Comparison of ENCODE assay signal across 1 cellular context in the genomic region with DNA sequence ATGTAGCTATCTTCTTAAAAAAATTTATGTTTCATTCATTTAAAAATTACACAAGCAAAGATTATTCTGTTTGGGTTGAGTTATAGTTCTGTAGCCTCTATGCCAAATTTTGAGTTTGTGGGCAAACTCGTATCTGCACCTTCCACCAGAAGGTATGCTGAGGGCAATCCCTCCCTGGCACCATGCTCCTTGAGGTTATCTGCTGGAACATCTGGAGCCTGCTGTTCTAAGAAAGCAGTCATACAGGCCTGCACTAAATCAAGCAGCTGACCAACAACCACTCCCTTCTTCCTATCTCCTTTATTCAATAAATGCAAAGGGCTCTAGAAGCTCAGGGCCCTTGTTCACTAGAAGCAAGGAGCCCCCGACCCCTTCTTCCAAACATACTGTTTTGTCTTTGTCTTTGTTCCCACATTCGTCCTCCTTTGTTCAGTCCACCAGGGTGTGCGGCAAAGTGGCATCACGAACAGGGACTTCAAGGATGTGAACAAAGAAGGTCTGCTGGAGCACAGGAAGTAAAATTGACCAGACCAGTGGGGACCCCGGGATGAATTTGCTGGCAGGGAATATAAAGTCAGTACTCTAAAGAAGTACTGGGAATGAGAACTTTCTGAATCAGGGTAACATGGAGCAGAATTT.
TF ChIP-seq lines count a peak whose summit lies in the region.

No MANE protein-coding gene starts in this region.

TF ChIP-seq in GM23338, 12 proteins besides CTCF, POLR2A, EP300 and RAD21 (continued from another document):
- TF ChIP-seq, protein P1, sequence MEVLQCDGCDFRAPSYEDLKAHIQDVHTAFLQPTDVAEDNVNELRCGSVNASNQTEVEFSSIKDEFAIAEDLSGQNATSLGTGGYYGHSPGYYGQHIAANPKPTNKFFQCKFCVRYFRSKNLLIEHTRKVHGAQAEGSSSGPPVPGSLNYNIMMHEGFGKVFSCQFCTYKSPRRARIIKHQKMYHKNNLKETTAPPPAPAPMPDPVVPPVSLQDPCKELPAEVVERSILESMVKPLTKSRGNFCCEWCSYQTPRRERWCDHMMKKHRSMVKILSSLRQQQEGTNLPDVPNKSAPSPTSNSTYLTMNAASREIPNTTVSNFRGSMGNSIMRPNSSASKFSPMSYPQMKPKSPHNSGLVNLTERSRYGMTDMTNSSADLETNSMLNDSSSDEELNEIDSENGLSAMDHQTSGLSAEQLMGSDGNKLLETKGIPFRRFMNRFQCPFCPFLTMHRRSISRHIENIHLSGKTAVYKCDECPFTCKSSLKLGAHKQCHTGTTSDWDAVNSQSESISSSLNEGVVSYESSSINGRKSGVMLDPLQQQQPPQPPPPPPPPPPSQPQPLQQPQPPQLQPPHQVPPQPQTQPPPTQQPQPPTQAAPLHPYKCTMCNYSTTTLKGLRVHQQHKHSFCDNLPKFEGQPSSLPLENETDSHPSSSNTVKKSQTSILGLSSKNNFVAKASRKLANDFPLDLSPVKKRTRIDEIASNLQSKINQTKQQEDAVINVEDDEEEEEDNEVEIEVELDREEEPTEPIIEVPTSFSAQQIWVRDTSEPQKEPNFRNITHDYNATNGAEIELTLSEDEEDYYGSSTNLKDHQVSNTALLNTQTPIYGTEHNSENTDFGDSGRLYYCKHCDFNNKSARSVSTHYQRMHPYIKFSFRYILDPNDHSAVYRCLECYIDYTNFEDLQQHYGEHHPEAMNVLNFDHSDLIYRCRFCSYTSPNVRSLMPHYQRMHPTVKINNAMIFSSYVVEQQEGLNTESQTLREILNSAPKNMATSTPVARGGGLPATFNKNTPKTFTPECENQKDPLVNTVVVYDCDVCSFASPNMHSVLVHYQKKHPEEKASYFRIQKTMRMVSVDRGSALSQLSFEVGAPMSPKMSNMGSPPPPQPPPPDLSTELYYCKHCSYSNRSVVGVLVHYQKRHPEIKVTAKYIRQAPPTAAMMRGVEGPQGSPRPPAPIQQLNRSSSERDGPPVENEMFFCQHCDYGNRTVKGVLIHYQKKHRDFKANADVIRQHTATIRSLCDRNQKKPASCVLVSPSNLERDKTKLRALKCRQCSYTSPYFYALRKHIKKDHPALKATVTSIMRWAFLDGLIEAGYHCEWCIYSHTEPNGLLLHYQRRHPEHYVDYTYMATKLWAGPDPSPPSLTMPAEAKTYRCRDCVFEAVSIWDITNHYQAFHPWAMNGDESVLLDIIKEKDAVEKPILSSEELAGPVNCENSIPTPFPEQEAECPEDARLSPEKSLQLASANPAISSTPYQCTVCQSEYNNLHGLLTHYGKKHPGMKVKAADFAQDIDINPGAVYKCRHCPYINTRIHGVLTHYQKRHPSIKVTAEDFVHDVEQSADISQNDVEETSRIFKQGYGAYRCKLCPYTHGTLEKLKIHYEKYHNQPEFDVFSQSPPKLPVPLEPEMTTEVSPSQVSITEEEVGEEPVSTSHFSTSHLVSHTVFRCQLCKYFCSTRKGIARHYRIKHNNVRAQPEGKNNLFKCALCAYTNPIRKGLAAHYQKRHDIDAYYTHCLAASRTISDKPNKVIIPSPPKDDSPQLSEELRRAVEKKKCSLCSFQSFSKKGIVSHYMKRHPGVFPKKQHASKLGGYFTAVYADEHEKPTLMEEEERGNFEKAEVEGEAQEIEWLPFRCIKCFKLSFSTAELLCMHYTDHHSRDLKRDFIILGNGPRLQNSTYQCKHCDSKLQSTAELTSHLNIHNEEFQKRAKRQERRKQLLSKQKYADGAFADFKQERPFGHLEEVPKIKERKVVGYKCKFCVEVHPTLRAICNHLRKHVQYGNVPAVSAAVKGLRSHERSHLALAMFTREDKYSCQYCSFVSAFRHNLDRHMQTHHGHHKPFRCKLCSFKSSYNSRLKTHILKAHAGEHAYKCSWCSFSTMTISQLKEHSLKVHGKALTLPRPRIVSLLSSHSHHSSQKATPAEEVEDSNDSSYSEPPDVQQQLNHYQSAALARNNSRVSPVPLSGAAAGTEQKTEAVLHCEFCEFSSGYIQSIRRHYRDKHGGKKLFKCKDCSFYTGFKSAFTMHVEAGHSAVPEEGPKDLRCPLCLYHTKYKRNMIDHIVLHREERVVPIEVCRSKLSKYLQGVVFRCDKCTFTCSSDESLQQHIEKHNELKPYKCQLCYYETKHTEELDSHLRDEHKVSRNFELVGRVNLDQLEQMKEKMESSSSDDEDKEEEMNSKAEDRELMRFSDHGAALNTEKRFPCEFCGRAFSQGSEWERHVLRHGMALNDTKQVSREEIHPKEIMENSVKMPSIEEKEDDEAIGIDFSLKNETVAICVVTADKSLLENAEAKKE (CRISPR knock-in tag; IDR thresholded peaks at IDR 0.05) = no peak
- TF ChIP-seq, protein P2, sequence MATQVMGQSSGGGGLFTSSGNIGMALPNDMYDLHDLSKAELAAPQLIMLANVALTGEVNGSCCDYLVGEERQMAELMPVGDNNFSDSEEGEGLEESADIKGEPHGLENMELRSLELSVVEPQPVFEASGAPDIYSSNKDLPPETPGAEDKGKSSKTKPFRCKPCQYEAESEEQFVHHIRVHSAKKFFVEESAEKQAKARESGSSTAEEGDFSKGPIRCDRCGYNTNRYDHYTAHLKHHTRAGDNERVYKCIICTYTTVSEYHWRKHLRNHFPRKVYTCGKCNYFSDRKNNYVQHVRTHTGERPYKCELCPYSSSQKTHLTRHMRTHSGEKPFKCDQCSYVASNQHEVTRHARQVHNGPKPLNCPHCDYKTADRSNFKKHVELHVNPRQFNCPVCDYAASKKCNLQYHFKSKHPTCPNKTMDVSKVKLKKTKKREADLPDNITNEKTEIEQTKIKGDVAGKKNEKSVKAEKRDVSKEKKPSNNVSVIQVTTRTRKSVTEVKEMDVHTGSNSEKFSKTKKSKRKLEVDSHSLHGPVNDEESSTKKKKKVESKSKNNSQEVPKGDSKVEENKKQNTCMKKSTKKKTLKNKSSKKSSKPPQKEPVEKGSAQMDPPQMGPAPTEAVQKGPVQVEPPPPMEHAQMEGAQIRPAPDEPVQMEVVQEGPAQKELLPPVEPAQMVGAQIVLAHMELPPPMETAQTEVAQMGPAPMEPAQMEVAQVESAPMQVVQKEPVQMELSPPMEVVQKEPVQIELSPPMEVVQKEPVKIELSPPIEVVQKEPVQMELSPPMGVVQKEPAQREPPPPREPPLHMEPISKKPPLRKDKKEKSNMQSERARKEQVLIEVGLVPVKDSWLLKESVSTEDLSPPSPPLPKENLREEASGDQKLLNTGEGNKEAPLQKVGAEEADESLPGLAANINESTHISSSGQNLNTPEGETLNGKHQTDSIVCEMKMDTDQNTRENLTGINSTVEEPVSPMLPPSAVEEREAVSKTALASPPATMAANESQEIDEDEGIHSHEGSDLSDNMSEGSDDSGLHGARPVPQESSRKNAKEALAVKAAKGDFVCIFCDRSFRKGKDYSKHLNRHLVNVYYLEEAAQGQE (IDR thresholded peaks at IDR 0.05; ENCODE audit: unreplicated experiment) = no peak
- no peak for TF ChIP-seq EZH2phosphoT487 (IDR thresholded peaks at IDR 0.05; ENCODE audit: unreplicated experiment)
